Comparison of ENCODE assay signal across 1 cellular context in the genomic region with DNA sequence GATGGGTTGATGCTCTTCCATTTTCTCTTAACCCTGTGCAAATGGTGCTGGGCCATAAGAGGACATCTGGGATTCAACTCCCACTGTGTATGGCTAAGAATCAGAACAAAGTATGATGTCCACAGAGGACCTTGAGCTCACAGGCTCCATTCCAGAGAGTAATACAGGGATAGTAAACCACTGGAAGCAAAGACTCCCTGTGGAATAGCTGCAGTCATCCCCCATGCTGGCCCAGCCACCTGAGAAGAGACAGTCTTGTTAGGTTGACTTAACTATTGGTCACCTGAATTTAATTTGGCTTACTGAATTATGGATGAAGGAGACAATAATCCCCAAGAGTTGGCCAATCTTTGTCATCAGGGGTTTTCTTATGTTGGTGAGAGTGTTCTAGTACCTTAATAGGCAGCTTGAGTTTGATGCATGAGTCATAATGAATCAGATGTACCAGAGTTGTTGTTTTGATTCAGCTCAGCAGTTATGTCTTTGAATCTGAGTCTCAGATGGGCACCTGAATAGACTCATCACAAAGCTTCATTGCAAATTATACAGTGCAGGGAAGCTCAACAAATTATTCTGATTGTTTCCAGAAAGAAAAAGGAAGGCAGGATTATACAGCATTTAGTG.
TF ChIP-seq lines count a peak whose summit lies in the region.

No MANE protein-coding gene starts in this region.

TF ChIP-seq in HEK293, 187 proteins besides CTCF, POLR2A, EP300 and RAD21 (continued from another document):
- TF ChIP-seq, protein P1, sequence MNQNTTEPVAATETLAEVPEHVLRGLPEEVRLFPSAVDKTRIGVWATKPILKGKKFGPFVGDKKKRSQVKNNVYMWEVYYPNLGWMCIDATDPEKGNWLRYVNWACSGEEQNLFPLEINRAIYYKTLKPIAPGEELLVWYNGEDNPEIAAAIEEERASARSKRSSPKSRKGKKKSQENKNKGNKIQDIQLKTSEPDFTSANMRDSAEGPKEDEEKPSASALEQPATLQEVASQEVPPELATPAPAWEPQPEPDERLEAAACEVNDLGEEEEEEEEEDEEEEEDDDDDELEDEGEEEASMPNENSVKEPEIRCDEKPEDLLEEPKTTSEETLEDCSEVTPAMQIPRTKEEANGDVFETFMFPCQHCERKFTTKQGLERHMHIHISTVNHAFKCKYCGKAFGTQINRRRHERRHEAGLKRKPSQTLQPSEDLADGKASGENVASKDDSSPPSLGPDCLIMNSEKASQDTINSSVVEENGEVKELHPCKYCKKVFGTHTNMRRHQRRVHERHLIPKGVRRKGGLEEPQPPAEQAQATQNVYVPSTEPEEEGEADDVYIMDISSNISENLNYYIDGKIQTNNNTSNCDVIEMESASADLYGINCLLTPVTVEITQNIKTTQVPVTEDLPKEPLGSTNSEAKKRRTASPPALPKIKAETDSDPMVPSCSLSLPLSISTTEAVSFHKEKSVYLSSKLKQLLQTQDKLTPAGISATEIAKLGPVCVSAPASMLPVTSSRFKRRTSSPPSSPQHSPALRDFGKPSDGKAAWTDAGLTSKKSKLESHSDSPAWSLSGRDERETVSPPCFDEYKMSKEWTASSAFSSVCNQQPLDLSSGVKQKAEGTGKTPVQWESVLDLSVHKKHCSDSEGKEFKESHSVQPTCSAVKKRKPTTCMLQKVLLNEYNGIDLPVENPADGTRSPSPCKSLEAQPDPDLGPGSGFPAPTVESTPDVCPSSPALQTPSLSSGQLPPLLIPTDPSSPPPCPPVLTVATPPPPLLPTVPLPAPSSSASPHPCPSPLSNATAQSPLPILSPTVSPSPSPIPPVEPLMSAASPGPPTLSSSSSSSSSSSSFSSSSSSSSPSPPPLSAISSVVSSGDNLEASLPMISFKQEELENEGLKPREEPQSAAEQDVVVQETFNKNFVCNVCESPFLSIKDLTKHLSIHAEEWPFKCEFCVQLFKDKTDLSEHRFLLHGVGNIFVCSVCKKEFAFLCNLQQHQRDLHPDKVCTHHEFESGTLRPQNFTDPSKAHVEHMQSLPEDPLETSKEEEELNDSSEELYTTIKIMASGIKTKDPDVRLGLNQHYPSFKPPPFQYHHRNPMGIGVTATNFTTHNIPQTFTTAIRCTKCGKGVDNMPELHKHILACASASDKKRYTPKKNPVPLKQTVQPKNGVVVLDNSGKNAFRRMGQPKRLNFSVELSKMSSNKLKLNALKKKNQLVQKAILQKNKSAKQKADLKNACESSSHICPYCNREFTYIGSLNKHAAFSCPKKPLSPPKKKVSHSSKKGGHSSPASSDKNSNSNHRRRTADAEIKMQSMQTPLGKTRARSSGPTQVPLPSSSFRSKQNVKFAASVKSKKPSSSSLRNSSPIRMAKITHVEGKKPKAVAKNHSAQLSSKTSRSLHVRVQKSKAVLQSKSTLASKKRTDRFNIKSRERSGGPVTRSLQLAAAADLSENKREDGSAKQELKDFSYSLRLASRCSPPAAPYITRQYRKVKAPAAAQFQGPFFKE (tag by site-specific recombination; IDR thresholded peaks at IDR 0.05; ENCODE audit: borderline replicate concordance): no peak
- TF ChIP-seq, protein P2, sequence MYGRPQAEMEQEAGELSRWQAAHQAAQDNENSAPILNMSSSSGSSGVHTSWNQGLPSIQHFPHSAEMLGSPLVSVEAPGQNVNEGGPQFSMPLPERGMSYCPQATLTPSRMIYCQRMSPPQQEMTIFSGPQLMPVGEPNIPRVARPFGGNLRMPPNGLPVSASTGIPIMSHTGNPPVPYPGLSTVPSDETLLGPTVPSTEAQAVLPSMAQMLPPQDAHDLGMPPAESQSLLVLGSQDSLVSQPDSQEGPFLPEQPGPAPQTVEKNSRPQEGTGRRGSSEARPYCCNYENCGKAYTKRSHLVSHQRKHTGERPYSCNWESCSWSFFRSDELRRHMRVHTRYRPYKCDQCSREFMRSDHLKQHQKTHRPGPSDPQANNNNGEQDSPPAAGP (tag by site-specific recombination; IDR thresholded peaks at IDR 0.05): no peak
- TF ChIP-seq ZNF561 (tag by site-specific recombination; IDR thresholded peaks at IDR 0.05; ENCODE audit: borderline replicate concordance) (no peak), GFI1B (tag by site-specific recombination; IDR thresholded peaks at IDR 0.05) (no peak)
